8 cellular contexts compared by ENCODE assay signal in genomic region chrX:47217121-47217851, GRCh38. TPM values are rescaled to one million over a fixed set of nuclear protein-coding genes. Genes with fewer than 3 reads are reported as not detected.
DNase-seq lines count a peak whose midpoint lies in the region; ATAC-seq and TF ChIP-seq lines count a peak whose summit lies in the region.

No MANE protein-coding gene starts in this region.

- no peaks in the 10 kb centered on the region for H3K9me3 ChIP-seq in heart right ventricle

- H3K4me3 ChIP-seq in GM08714 (ENCODE audit: low read length) = peak overlapping the region; percentile 19; the same call in 1 of the 2 replicates
- peak overlapping the region in 9 of 10 donors; percentile 1 to 94 (median 69) for H3K4me3 ChIP-seq in heart right ventricle

- no peaks in the 10 kb centered on the region for H3K9me3 Mint-ChIP-seq in activated naive CD8-positive, alpha-beta T cell treated with anti-CD3 and anti-CD28 coated beads for 36 hours

- peaks cover 41% of the 10 kb centered on the region for H3K4me1 Mint-ChIP-seq in activated naive CD8-positive, alpha-beta T cell treated with anti-CD3 and anti-CD28 coated beads for 36 hours

- WGBS in heart right ventricle, 2 donors = 5 to 9% methylated on average over 22 of the region's 22 CpGs

- H3K4me3 Mint-ChIP-seq in activated naive CD8-positive, alpha-beta T cell treated with anti-CD3 and anti-CD28 coated beads for 36 hours = peak overlapping the region; percentile 75

- intact Hi-C loops in heart right ventricle (cut with DNase I) = loop anchor here in 2 of 10 donors (10.0 kb wide), 2 partner anchors 268 to 438 kb away; partner anchors contain the start of genes ELK1 (in 1 of the 2), UXT (in 1 of the 2) and ZNF41 (in 1 of the 2)

- DNase-seq in NCI-H226 (peak; percentile 71), heart right ventricle (peak in 1 of 2 donors; percentile 30), renal cortical epithelial cell (ENCODE audit: low read depth) (peak; percentile 46)
- no peak for DNase-seq in activated naive CD8-positive, alpha-beta T cell treated with anti-CD3 and anti-CD28 coated beads for 36 hours
- no peak for DNase-seq in effector CD8-positive, alpha-beta T cell (lab: John Stamatoyannopoulos, UW)

- ATAC-seq in heart right ventricle (peak in 5 of 8 donors; percentile 5 to 25 (median 15)), GM19397 (IDR thresholded peaks at IDR 0.05; ENCODE audit: unreplicated experiment) (no peak), HG03135 (IDR thresholded peaks at IDR 0.05; ENCODE audit: unreplicated experiment) (no peak)

- no peaks in the 10 kb centered on the region for H3K27me3 Mint-ChIP-seq in activated naive CD8-positive, alpha-beta T cell treated with anti-CD3 and anti-CD28 coated beads for 36 hours

- H3K27ac Mint-ChIP-seq in activated naive CD8-positive, alpha-beta T cell treated with anti-CD3 and anti-CD28 coated beads for 36 hours = peak overlapping the region; percentile 98

- peaks cover 0 to 36% (median 24%) of the 10 kb centered on the region in 9 donors for H3K4me1 ChIP-seq in heart right ventricle

- peaks cover 0 to 45% (median 9%) of the 10 kb centered on the region in 9 donors for H3K36me3 ChIP-seq in heart right ventricle

- H3K27ac ChIP-seq in heart right ventricle = peak overlapping the region in 9 of 10 donors; percentile 63 to 99 (median 98)

- no peak for TF ChIP-seq CTCF in heart right ventricle (IDR thresholded peaks at IDR 0.05)

- no peaks in the 10 kb centered on the region for H3K27me3 ChIP-seq in heart right ventricle

- peaks cover 38% of the 10 kb centered on the region for H3K36me3 Mint-ChIP-seq in activated naive CD8-positive, alpha-beta T cell treated with anti-CD3 and anti-CD28 coated beads for 36 hours

RNA-seq across cellular contexts. Expression of gene CDK16, which starts 1.2 kb away (rescaled TPM):
- 10 to 100 TPM; 49.9 to 51.3 TPM for total RNA-seq in activated naive CD8-positive, alpha-beta T cell treated with anti-CD3 and anti-CD28 coated beads for 36 hours
- 100 to 1,000 TPM; 129 to 193 (median 147) TPM for total RNA-seq in heart right ventricle
- 100 to 1,000 TPM; 110 to 124 TPM for polyA plus RNA-seq in heart right ventricle
- 104 and 174 TPM in 2 replicates for total RNA-seq in renal cortical epithelial cell

RNA-seq across cellular contexts. Expression of gene USP11, which starts 15.5 kb away (rescaled TPM):
- 10 to 100 TPM; 45.3 to 49.5 TPM for total RNA-seq in activated naive CD8-positive, alpha-beta T cell treated with anti-CD3 and anti-CD28 coated beads for 36 hours
- 10 to 100 TPM; 36.4 to 73.0 (median 58.6) TPM for total RNA-seq in heart right ventricle
- 10 to 100 TPM; 20.0 to 25.4 TPM for polyA plus RNA-seq in heart right ventricle
- total RNA-seq in renal cortical epithelial cell = 35.9 and 61.0 TPM in 2 replicates

RNA-seq across cellular contexts. Expression of gene UBA1, which starts 23.7 kb away (rescaled TPM):
- 100 to 1,000 TPM; 219 to 227 TPM for total RNA-seq in activated naive CD8-positive, alpha-beta T cell treated with anti-CD3 and anti-CD28 coated beads for 36 hours
- 100 to 1,000 TPM; 110 to 157 (median 128) TPM for total RNA-seq in heart right ventricle
- polyA plus RNA-seq in heart right ventricle = 10 to 100 TPM; 90.9 to 99.4 TPM
- total RNA-seq in renal cortical epithelial cell = 150 and 280 TPM in 2 replicates

Comparison
In these comparisons a context has a peak if more than half of its experiments do, and no peak if none do; other contexts are left out.
1. DNase-seq: peak in NCI-H226 (single experiment) and renal cortical epithelial cell (single experiment); none in activated naive CD8-positive, alpha-beta T cell treated with anti-CD3 and anti-CD28 coated beads for 36 hours (single experiment) and effector CD8-positive, alpha-beta T cell (single experiment).
2. ATAC-seq: peak in heart right ventricle (5 of 8); none in GM19397 (single experiment) and HG03135 (single experiment).